27 cellular contexts compared by ENCODE assay signal in the genomic region with DNA sequence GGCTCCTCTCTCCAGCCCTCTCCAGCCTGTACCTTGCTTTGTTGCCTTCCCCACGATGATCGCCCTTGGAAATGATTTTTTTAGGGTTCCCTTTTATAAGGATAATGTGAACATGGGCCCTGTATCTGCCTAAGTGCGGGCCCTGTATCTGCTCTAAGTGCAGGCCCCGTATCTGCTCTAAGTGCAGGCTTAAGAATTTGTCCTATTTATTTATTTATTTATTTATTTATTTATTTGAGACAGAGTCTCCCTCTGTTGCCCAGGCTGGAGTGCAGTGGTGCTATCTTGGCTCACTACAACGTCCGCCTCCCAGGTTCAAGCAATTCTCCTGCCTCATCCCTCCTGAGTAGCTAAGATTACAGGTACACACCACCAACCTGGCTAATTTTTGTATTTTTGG. TPM values are rescaled to one million over a fixed set of nuclear protein-coding genes. Genes with fewer than 3 reads are reported as not detected.
"Had no signal": no experiment of that assay in that cellular context is flagged by ENCODE, and none has a peak within 500 bp of the region (broad histone marks: within the 10 kb centered on the region; RNA-seq: fewer than 3 reads in every experiment).

No MANE protein-coding gene starts in this region.

- H3K36me3 ChIP-seq: esophagus muscularis mucosa, neural progenitor cell, prostate gland, right atrium auricular region, suprapubic skin, transverse colon, upper lobe of right lung, uterus had no signal

- H3K9me3 ChIP-seq: esophagus muscularis mucosa, prostate gland, right atrium auricular region, suprapubic skin, transverse colon, upper lobe of right lung, uterus had no signal

- H2AFZ ChIP-seq: neural progenitor cell had no signal

- H3K4me3 ChIP-seq: coronary artery, esophagus muscularis mucosa, neural progenitor cell, prostate gland, right atrium auricular region, smooth muscle cell, suprapubic skin, transverse colon, upper lobe of right lung, uterus had no signal

- H3K9ac ChIP-seq: neural progenitor cell had no signal

- H3K27me3 ChIP-seq: esophagus muscularis mucosa, neural progenitor cell, right atrium auricular region, suprapubic skin, transverse colon, upper lobe of right lung, uterus had no signal

- H3K27ac ChIP-seq: coronary artery, esophagus muscularis mucosa, neural progenitor cell, prostate gland, right atrium auricular region, suprapubic skin, transverse colon, upper lobe of right lung, uterus had no signal

- DNase-seq: dermis blood vessel endothelial cell; effector memory CD4-positive, alpha-beta T cell; foreskin melanocyte; hypothalamus; immature natural killer cell; islet precursor cell; mesenchymal stem cell; midbrain; naive thymus-derived CD4-positive, alpha-beta T cell; stimulated activated CD4-positive, alpha-beta T cell treated with anti-CD3 and anti-CD28 coated beads, Interleukin-12 subunit alpha, Interleukin-12 subunit beta, amount 100 ng/mL, for 4 hours; stimulated activated CD4-positive, alpha-beta T cell treated with anti-CD3 and anti-CD28 coated beads, Interleukin-1b, Interleukin-23, amount 100 ng/mL, for 48 hours; stimulated activated CD4-positive, alpha-beta T cell treated with anti-CD3 and anti-CD28 coated beads, Interleukin-4, amount 100 ng/mL, for 1 hour; stimulated activated CD8-positive, alpha-beta memory T cell treated with anti-CD3 and anti-CD28 coated beads, Interleukin-4, amount 100 ng/mL, for 48 hours; stimulated activated naive CD4-positive, alpha-beta T cell; stimulated activated naive CD8-positive, alpha-beta T cell treated with anti-CD3 and anti-CD28 coated beads, Interleukin-15, amount 100 ng/mL, for 72 hours; transverse colon; upper lobe of right lung; uterus had no signal

- ATAC-seq: naive thymus-derived CD4-positive, alpha-beta T cell; sciatic nerve; stimulated activated naive CD8-positive, alpha-beta T cell treated with anti-CD3 and anti-CD28 coated beads, Interleukin-15, amount 100 ng/mL, for 72 hours had no signal

- H3K4me1 ChIP-seq: neural progenitor cell, prostate gland, transverse colon, uterus had no signal

- H3K4me2 ChIP-seq: neural progenitor cell, smooth muscle cell had no signal

RNA-seq across cellular contexts. Expression of gene GALNT16, which starts 22.5 kb away (rescaled TPM):
- total RNA-seq: lung microvascular endothelial cell had no signal
